In the genomic region with DNA sequence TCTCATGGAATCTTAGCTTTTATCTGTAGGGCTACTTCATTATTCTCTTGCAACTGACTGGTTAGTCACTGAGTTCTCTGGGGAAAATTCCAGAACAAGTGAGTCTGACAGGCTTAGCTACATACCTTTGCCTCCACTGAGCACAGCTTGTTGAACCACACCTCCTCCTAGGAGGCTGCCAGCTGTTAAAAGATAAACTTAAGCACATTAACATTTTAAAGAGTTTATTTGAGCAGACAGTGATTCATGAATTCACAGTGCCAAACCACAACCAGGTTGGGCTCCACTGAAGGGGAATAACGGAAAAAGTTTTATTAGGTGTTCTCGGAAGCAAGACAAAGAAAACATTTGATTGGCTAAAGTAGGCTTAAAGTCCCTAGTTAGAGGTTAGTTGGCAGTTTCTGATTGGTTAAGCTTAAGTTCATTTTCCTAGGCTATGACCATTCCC, we compare ENCODE assay signal across 12 cellular contexts. TPM values are rescaled to one million over a fixed set of nuclear protein-coding genes. Genes with fewer than 3 reads are reported as not detected.
DNase-seq lines count a peak whose midpoint lies in the region; ATAC-seq and TF ChIP-seq lines count a peak whose summit lies in the region.
"Had no signal": no experiment of that assay in that cellular context is flagged by ENCODE, and none has a peak within 500 bp of the region (broad histone marks: within the 10 kb centered on the region; RNA-seq: fewer than 3 reads in every experiment).

No MANE protein-coding gene starts in this region.

- no peak for ATAC-seq in GM19328 (IDR thresholded peaks at IDR 0.05; ENCODE audit: unreplicated experiment)
- ATAC-seq: HepG2; naive thymus-derived CD8-positive, alpha-beta T cell had no signal

- no peak for TF ChIP-seq CTCF in fibroblast of the aortic adventitia (IDR thresholded peaks at IDR 0.05; ENCODE audit: insufficient read depth, low read length)
- no peak for TF ChIP-seq CTCF in prostate gland (IDR thresholded peaks at IDR 0.05)

- H3K27me3 ChIP-seq in SJCRH30, result no peaks in the 10 kb centered on the region
- H3K27me3 ChIP-seq in prostate gland (replicated peaks; ENCODE audit: insufficient read depth), result no peaks in the 10 kb centered on the region

- H3K9me3 ChIP-seq in SJCRH30 (replicated peaks) (no peaks in the 10 kb centered on the region), prostate gland (no peaks in the 10 kb centered on the region)

- H3K4me1 ChIP-seq in SJCRH30, result peaks cover 6% of the 10 kb centered on the region
- H3K4me1 ChIP-seq in prostate gland (replicated peaks), result no peaks in the 10 kb centered on the region

- peak; percentile 28 for DNase-seq in GM03348 (ENCODE audit: low spot score)
- peak; percentile 20 to 21 for DNase-seq in SJCRH30
- peak; percentile 97 for DNase-seq in fibroblast of the aortic adventitia (ENCODE audit: low read depth)
- DNase-seq in prostate gland (ENCODE audit: low spot score), result peak; percentile 88
- no peak for DNase-seq in cerebellum (ENCODE audit: low spot score)
- no peak for DNase-seq in NCI-H1092 (lab: John Stamatoyannopoulos, UW)
- DNase-seq in NCI-H1417 treated with DMSO at 0.1 percent for 48 hours (lab: John Stamatoyannopoulos, UW), result no peak
- DNase-seq: activated effector memory CD4-positive, alpha-beta T cell treated with Interleukin-2 at 50 U/mL for 16 hours; DND-41; naive thymus-derived CD8-positive, alpha-beta T cell had no signal

- H3K36me3 ChIP-seq in SJCRH30 (no peaks in the 10 kb centered on the region), prostate gland (no peaks in the 10 kb centered on the region)

- intact Hi-C loops in prostate gland (cut with DNase I), result no loop called here

- H3K27ac ChIP-seq in SJCRH30 (no peak overlapping the region), prostate gland (peak overlapping the region; percentile 33 to 61)

- 24% methylated on average over 2 of the region's 2 CpGs for WGBS in prostate gland

- H3K4me3 ChIP-seq in SJCRH30, result no peak overlapping the region
- no peak overlapping the region for H3K4me3 ChIP-seq in fibroblast of the aortic adventitia (ENCODE audit: low read depth, low read length)
- no peak overlapping the region for H3K4me3 ChIP-seq in prostate gland

- no peak for TF ChIP-seq POLR2A in prostate gland (IDR thresholded peaks at IDR 0.05)

RNA-seq across cellular contexts. Expression of a gene that starts 12.5 kb away (rescaled TPM):
- total RNA-seq in SJCRH30 (2014; rRNA removed; shearing (Covaris generic)), result 0.08 and 0.18 TPM in 2 replicates
- total RNA-seq in fibroblast of the aortic adventitia (ENCODE audit: low replicate concordance) (0.45 TPM in 1 of 2 replicates, not detected in the other), prostate gland (1 to 10 TPM; 2.8 to 3.0 TPM), cerebellum (4.4 TPM)

Comparison
In these comparisons a context has a peak if more than half of its experiments do, and no peak if none do; other contexts are left out.
1. DNase-seq: peak in GM03348 (single experiment), SJCRH30 (2 of 2), fibroblast of the aortic adventitia (single experiment) and prostate gland (single experiment); none in cerebellum (single experiment), NCI-H1092 (single experiment) and NCI-H1417 treated with DMSO at 0.1 percent for 48 hours (single experiment).